Comparison of ENCODE assay signal across 16 cellular contexts in the genomic region with DNA sequence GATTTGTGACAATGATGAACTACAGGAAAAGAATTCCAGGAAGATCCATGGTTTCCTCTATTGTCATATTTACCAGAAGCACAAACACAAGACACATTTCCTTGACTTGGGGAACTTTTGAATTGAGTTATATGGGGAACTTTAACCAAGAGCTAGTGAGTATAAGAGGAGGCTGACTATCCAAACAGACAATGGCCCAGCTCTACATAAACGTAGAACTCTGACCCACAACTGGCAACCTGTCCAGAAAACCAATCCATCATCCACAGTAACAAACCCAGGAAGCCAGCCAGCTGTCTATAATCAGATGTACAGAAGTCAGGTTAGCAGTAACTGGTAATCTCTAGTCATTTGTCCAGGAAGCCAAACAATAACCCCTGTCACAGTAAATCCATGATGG.
DNase-seq lines count a peak whose midpoint lies in the region; ATAC-seq, FAIRE-seq and TF ChIP-seq lines count a peak whose summit lies in the region.
"Had no signal": no experiment of that assay in that cellular context is flagged by ENCODE, and none has a peak within 500 bp of the region (broad histone marks: within the 10 kb centered on the region; RNA-seq: fewer than 3 reads in every experiment).

No MANE protein-coding gene starts in this region.

- H3K27me3 ChIP-seq in left ventricle myocardium inferior (ENCODE audit: low read depth) (no peaks in the 10 kb centered on the region), K562 (ENCODE audit: control insufficient read depth in 2 of 2, insufficient read depth in 2 of 2, low read length in 2 of 2) (no peaks in the 10 kb centered on the region)
- H3K27me3 ChIP-seq: BLaER1 had no signal

- no peak overlapping the region for H3K4me3 Mint-ChIP-seq in memory B cell
- H3K4me3 Mint-ChIP-seq: CD4-positive, CD25-positive, alpha-beta regulatory T cell had no signal

- TF ChIP-seq RAD21 in K562 (CRISPR knock-in tag; conservative IDR thresholded peaks at IDR 0.05 in 1 of 2, IDR thresholded peaks at IDR 0.05 in 1 of 2) = no peak

- TF ChIP-seq EP300 in K562 (IDR thresholded peaks at IDR 0.05; ENCODE audit: low read length) = no peak

- H3K4me3 ChIP-seq in left ventricle myocardium inferior (no peak overlapping the region), K562 (no peak overlapping the region)
- H3K4me3 ChIP-seq: BLaER1, HAP-1 had no signal

- in situ Hi-C loops in K562 (cut with MboI) = no loop called here

- DNase-seq in left ventricle myocardium inferior (no peak), cardiac septum (ENCODE audit: low spot score) (no peak), K562 (ENCODE audit: extremely low read depth in 1 of 4, low spot score in 3 of 4) (no peak), memory B cell (ENCODE audit: low spot score in 2 of 2) (no peak), frontal cortex (ENCODE audit: low spot score in 2 of 2) (no peak), NCI-H774 (lab: John Stamatoyannopoulos, UW) (no peak)
- DNase-seq: AML-193; CD4-positive, CD25-positive, alpha-beta regulatory T cell; DMS53; GF-D8 had no signal

- 0% methylated on average over 1 of the region's 1 CpG for WGBS in K562 (ENCODE audit: insufficient coverage, low coverage, missing lambda C conversion rate)

- H3K9me1 ChIP-seq in K562 (ENCODE audit: control insufficient read depth, insufficient read depth, low read length) = no peaks in the 10 kb centered on the region

- H3K36me3 ChIP-seq in left ventricle myocardium inferior (no peaks in the 10 kb centered on the region), K562 (ENCODE audit: control insufficient read depth, insufficient read depth, low read length) (no peaks in the 10 kb centered on the region)
- H3K36me3 ChIP-seq: BLaER1, HAP-1 had no signal

- ATAC-seq in K562 (no peak), memory B cell (ENCODE audit: low read depth) (peak; percentile 27), GM21528 (IDR thresholded peaks at IDR 0.05; ENCODE audit: low FRiP score, unreplicated experiment) (no peak)

- FAIRE-seq in K562 (lab: Jason Lieb, UNC) = no peak
- no peak for FAIRE-seq in frontal cortex (lab: Jason Lieb, UNC)
- FAIRE-seq: GM19239, H1 had no signal

- no peak overlapping the region for H2AFZ ChIP-seq in K562 (ENCODE audit: low read depth, low read length)

- no TSS peak for BruUV-seq in K562 (replicated peaks; lab: Mats Ljungman, UMichigan)

- H3K27ac Mint-ChIP-seq in memory B cell = no peak overlapping the region
- H3K27ac Mint-ChIP-seq: CD4-positive, CD25-positive, alpha-beta regulatory T cell had no signal

- H4K20me1 ChIP-seq in K562 (replicated peaks; ENCODE audit: control insufficient read depth, insufficient read depth, low read length) = no peaks in the 10 kb centered on the region
- H4K20me1 ChIP-seq: BLaER1 had no signal

- POLR2A ChIA-PET in K562 (lab: Yijun Ruan, JAX) = no interaction called here

- H3K9me3 ChIP-seq in left ventricle myocardium inferior (replicated peaks) (peaks cover 14% of the 10 kb centered on the region), K562 (replicated peaks; ENCODE audit: control insufficient read depth, insufficient read depth, low read depth, low read length) (no peaks in the 10 kb centered on the region)
- H3K9me3 ChIP-seq: HAP-1 had no signal

- CTCF ChIA-PET in K562 (lab: Yijun Ruan, JAX; ENCODE audit: low intra/inter-chr PET ratio) = no interaction called here

- no peak overlapping the region for H3K9ac ChIP-seq in K562 (ENCODE audit: insufficient read depth in 1 of 2, low read depth in 2 of 2, low read length in 2 of 2)
- H3K9ac ChIP-seq: BLaER1 had no signal

- no peaks in the 10 kb centered on the region for H3K36me3 Mint-ChIP-seq in memory B cell
- H3K36me3 Mint-ChIP-seq: CD4-positive, CD25-positive, alpha-beta regulatory T cell had no signal

- no peaks in the 10 kb centered on the region for H3K9me3 Mint-ChIP-seq in memory B cell

- no peak overlapping the region for H3K4me2 ChIP-seq in K562 (ENCODE audit: insufficient read depth, low read length)
- H3K4me2 ChIP-seq: BLaER1 had no signal

- intact Hi-C loops in left ventricle myocardium inferior (cut with micrococcal nuclease) = no loop called here
- intact Hi-C loops in cardiac septum (cut with DNase I) = no loop called here
- intact Hi-C loops in K562 (cut with micrococcal nuclease) = no loop called here

- no peak for TF ChIP-seq POLR2A in K562 (conservative IDR thresholded peaks at IDR 0.05)

- H3K4me1 ChIP-seq in left ventricle myocardium inferior (peaks cover 4% of the 10 kb centered on the region), K562 (replicated peaks in 1 of 2; ENCODE audit: control insufficient read depth in 2 of 2, insufficient read depth in 2 of 2, low read length in 2 of 2) (no peaks in the 10 kb centered on the region; a peak in 2 of 5 replicates)
- H3K4me1 ChIP-seq: BLaER1, HAP-1 had no signal

- H3K4me1 Mint-ChIP-seq in memory B cell = no peaks in the 10 kb centered on the region

- H3K27me3 Mint-ChIP-seq in memory B cell = no peaks in the 10 kb centered on the region

- no peaks in the 10 kb centered on the region for H3K79me2 ChIP-seq in K562 (ENCODE audit: control insufficient read depth, insufficient read depth, low read length)

- peak overlapping the region; percentile 43 for H3K27ac ChIP-seq in left ventricle myocardium inferior (replicated peaks)
- no peak overlapping the region for H3K27ac ChIP-seq in K562 (ENCODE audit: extremely low read depth, low read depth, low read length)
- H3K27ac ChIP-seq: BLaER1, HL-60 had no signal

- no peak for TF ChIP-seq CTCF in left ventricle myocardium inferior (IDR thresholded peaks at IDR 0.05; ENCODE audit: borderline replicate concordance)
- no peak for TF ChIP-seq CTCF in K562 (IDR thresholded peaks at IDR 0.05 in 2 of 3, conservative IDR thresholded peaks at IDR 0.05 in 1 of 3; ENCODE audit: insufficient read depth in 2 of 3, low read depth in 1 of 3, low read length in 3 of 3)

TF ChIP-seq in K562, 482 proteins besides CTCF, POLR2A, EP300 and RAD21:
- TF ChIP-seq STAG1 (CRISPR knock-in tag; IDR thresholded peaks at IDR 0.05; ENCODE audit: borderline replicate concordance) (no peak), TAL1 (IDR thresholded peaks at IDR 0.05) (no peak), ZFPM2 (CRISPR knock-in tag; IDR thresholded peaks at IDR 0.05) (no peak)
- TF ChIP-seq, protein P1, sequence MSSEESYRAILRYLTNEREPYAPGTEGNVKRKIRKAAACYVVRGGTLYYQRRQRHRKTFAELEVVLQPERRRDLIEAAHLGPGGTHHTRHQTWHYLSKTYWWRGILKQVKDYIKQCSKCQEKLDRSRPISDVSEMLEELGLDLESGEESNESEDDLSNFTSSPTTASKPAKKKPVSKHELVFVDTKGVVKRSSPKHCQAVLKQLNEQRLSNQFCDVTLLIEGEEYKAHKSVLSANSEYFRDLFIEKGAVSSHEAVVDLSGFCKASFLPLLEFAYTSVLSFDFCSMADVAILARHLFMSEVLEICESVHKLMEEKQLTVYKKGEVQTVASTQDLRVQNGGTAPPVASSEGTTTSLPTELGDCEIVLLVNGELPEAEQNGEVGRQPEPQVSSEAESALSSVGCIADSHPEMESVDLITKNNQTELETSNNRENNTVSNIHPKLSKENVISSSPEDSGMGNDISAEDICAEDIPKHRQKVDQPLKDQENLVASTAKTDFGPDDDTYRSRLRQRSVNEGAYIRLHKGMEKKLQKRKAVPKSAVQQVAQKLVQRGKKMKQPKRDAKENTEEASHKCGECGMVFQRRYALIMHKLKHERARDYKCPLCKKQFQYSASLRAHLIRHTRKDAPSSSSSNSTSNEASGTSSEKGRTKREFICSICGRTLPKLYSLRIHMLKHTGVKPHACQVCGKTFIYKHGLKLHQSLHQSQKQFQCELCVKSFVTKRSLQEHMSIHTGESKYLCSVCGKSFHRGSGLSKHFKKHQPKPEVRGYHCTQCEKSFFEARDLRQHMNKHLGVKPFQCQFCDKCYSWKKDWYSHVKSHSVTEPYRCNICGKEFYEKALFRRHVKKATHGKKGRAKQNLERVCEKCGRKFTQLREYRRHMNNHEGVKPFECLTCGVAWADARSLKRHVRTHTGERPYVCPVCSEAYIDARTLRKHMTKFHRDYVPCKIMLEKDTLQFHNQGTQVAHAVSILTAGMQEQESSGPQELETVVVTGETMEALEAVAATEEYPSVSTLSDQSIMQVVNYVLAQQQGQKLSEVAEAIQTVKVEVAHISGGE (CRISPR knock-in tag; IDR thresholded peaks at IDR 0.05) = no peak
- TF ChIP-seq, protein P2, sequence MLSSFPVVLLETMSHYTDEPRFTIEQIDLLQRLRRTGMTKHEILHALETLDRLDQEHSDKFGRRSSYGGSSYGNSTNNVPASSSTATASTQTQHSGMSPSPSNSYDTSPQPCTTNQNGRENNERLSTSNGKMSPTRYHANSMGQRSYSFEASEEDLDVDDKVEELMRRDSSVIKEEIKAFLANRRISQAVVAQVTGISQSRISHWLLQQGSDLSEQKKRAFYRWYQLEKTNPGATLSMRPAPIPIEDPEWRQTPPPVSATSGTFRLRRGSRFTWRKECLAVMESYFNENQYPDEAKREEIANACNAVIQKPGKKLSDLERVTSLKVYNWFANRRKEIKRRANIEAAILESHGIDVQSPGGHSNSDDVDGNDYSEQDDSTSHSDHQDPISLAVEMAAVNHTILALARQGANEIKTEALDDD (IDR thresholded peaks at IDR 0.05) = 0 out of 2 replicates have a peak, but pooled peaks have one; percentile 18
TF ChIP-seq in K562: peak in this region for 1.
